In genomic region chr3:126083913-126084514, GRCh38 we compare ENCODE assay signal across 8 cellular contexts. TPM values are rescaled to one million over a fixed set of nuclear protein-coding genes. Genes with fewer than 3 reads are reported as not detected.
DNase-seq lines count a peak whose midpoint lies in the region; ATAC-seq and TF ChIP-seq lines count a peak whose summit lies in the region.

TSS of gene SLC41A3 (minus strand) at chr3:126084124. CDS start at chr3:126068219, 15,905 bp downstream.

- TF ChIP-seq CTCF in HFFc6 (IDR thresholded peaks at IDR 0.05) (peak; percentile 67), NB4 (IDR thresholded peaks at IDR 0.05; ENCODE audit: low read depth, low read length) (no peak), glutamatergic neuron (IDR thresholded peaks at IDR 0.05; ENCODE audit: partially characterized antibody, unreplicated experiment) (no peak), ovary (IDR thresholded peaks at IDR 0.05) (no peak), thoracic aorta (IDR thresholded peaks at IDR 0.05) (peak; percentile 36)

- H3K36me3 Mint-ChIP-seq in HFFc6 (ENCODE audit: low read depth) (peaks cover 17% of the 10 kb centered on the region), glutamatergic neuron (ENCODE audit: unreplicated experiment) (peaks cover 11% of the 10 kb centered on the region)
- H3K36me3 Mint-ChIP-seq in activated naive CD4-positive, alpha-beta T cell treated with anti-CD3 and anti-CD28 coated beads, Interleukin-2, amount 50 U/mL, for 72 hours = peaks cover 9 to 15% of the 10 kb centered on the region in 2 donors

- H3K27me3 Mint-ChIP-seq in HFFc6 (ENCODE audit: insufficient read depth) = no peaks in the 10 kb centered on the region
- H3K27me3 Mint-ChIP-seq in glutamatergic neuron (ENCODE audit: unreplicated experiment) = peaks cover 3% of the 10 kb centered on the region

- H3K4me3 Mint-ChIP-seq in HFFc6 (peak within 1 kb of the TSS; percentile 89), glutamatergic neuron (ENCODE audit: unreplicated experiment) (peak within 1 kb of the TSS; percentile 97)

- H3K27me3 ChIP-seq in ovary (no peaks in the 10 kb centered on the region), thoracic aorta (replicated peaks; ENCODE audit: insufficient read depth) (no peaks in the 10 kb centered on the region)

- H3K36me3 ChIP-seq in ovary (no peaks in the 10 kb centered on the region), thoracic aorta (no peaks in the 10 kb centered on the region)

- H3K4me1 Mint-ChIP-seq in HFFc6 (ENCODE audit: low read depth) = peaks cover 24% of the 10 kb centered on the region
- peaks cover 2% of the 10 kb centered on the region for H3K4me1 Mint-ChIP-seq in glutamatergic neuron (ENCODE audit: low read depth, unreplicated experiment)

- TF ChIP-seq POLR2A in GM10847 (IDR thresholded peaks at IDR 0.05; ENCODE audit: extremely low read depth, insufficient read length) = peak; percentile 74
- TF ChIP-seq POLR2A in NB4 (IDR thresholded peaks at IDR 0.05; ENCODE audit: extremely low read depth, insufficient read length) = peak; percentile 75
- peak; percentile 53 for TF ChIP-seq POLR2A in ovary (IDR thresholded peaks at IDR 0.05)

- H3K4me3 ChIP-seq in NB4 (ENCODE audit: low read depth, low read length) (peak within 1 kb of the TSS; percentile 74), ovary (peak within 1 kb of the TSS; percentile 88), thoracic aorta (peak within 1 kb of the TSS; percentile 94)

- H3K4me1 ChIP-seq in ovary (ENCODE audit: insufficient read depth) (peaks cover 8% of the 10 kb centered on the region), thoracic aorta (ENCODE audit: control insufficient read depth in 1 of 2, low read depth in 2 of 2) (peaks cover 11 to 29% of the 10 kb centered on the region in 2 donors)

- intact Hi-C loops in ovary (cut with DNase I) = no loop called here

- H3K27ac ChIP-seq in ovary (peak within 1 kb of the TSS; percentile 42 to 89), thoracic aorta (peak within 1 kb of the TSS; percentile 92 to 94)

- H3K27ac Mint-ChIP-seq in HFFc6 = peak within 1 kb of the TSS; percentile 60
- H3K27ac Mint-ChIP-seq in activated naive CD4-positive, alpha-beta T cell treated with anti-CD3 and anti-CD28 coated beads, Interleukin-2, amount 50 U/mL, for 72 hours = peak within 1 kb of the TSS; percentile 92 to 97
- H3K27ac Mint-ChIP-seq in glutamatergic neuron (ENCODE audit: unreplicated experiment) = peak within 1 kb of the TSS; percentile 26

- H3K9me3 Mint-ChIP-seq in HFFc6 = no peaks in the 10 kb centered on the region; the same call in 1 of the 2 replicates
- no peaks in the 10 kb centered on the region for H3K9me3 Mint-ChIP-seq in activated naive CD4-positive, alpha-beta T cell treated with anti-CD3 and anti-CD28 coated beads, Interleukin-2, amount 50 U/mL, for 72 hours
- H3K9me3 Mint-ChIP-seq in glutamatergic neuron (ENCODE audit: unreplicated experiment) = peaks cover 7% of the 10 kb centered on the region

- H3K9me3 ChIP-seq in ovary (no peaks in the 10 kb centered on the region), thoracic aorta (no peaks in the 10 kb centered on the region)

- WGBS in ovary, 3 donors = 0 to 1% (median 1%) methylated on average over 30 to 66 of the region's 66 CpGs

- TF ChIP-seq EP300 in ovary (IDR thresholded peaks at IDR 0.05) = no peak

- peak; percentile 93 to 94 for ATAC-seq in activated naive CD4-positive, alpha-beta T cell treated with anti-CD3 and anti-CD28 coated beads, Interleukin-2, amount 50 U/mL, for 72 hours
- ATAC-seq in thoracic aorta (ENCODE audit: insufficient number of reproducible peaks, low FRiP score, low read depth) = peak; percentile 65

- DNase-seq in HFFc6 (peak; percentile 59), NB4 (ENCODE audit: low read depth) (peak; percentile 94), SKM-1 treated with dmso at 0.1 percent for 144 hours (lab: John Stamatoyannopoulos, UW; ENCODE audit: unreplicated experiment) (peak; percentile 72), glutamatergic neuron (peak; percentile 87), ovary (peak; percentile 85 to 90 (median 86)), thoracic aorta (ENCODE audit: low spot score) (peak; percentile 62)
- peak; percentile 88 for DNase-seq in activated naive CD4-positive, alpha-beta T cell treated with anti-CD3 and anti-CD28 coated beads, Interleukin-2, amount 50 U/mL, for 72 hours (ENCODE audit: low spot score in 2 of 2)

RNA-seq across cellular contexts. Expression of gene SLC41A3, which starts in this region (rescaled TPM):
- total RNA-seq in HFFc6 (2021; fragmentation: NEBNext Ultra II Directional; extraction: Animal tissue kit (Norgen Biotek cat#: 25700)) = 10 to 100 TPM; 41.6 to 54.8 (median 44.7) TPM
- 10 to 100 TPM; 24.5 to 74.0 TPM for total RNA-seq in activated naive CD4-positive, alpha-beta T cell treated with anti-CD3 and anti-CD28 coated beads, Interleukin-2, amount 50 U/mL, for 72 hours
- total RNA-seq in glutamatergic neuron (ENCODE audit: unreplicated experiment) (38.6 TPM), ovary (100 to 1,000 TPM in 1 of 7 donors, 10 to 100 TPM in 6; 58.1 to 107 (median 85.9) TPM), thoracic aorta (100 to 1,000 TPM in 1 of 2 donors, 10 to 100 TPM in 1; 70.9 to 106 TPM)
- polyA plus RNA-seq in ovary = 10 to 100 TPM; 58.5 to 70.6 TPM

Comparison
In these comparisons a context has a peak if more than half of its experiments do, and no peak if none do; other contexts are left out.
1. Peak in every context shown above with its lines: DNase-seq, ATAC-seq, H3K4me3 ChIP-seq and H3K27ac ChIP-seq.
2. H3K27ac Mint-ChIP-seq: peak in every context shown above with its lines; median percentile 94 in activated naive CD4-positive, alpha-beta T cell treated with anti-CD3 and anti-CD28 coated beads, Interleukin-2, amount 50 U/mL, for 72 hours; 60 in HFFc6; 26 in glutamatergic neuron.
3. CTCF ChIP-seq: peak in HFFc6 (single experiment) and thoracic aorta (single experiment); none in NB4 (single experiment), glutamatergic neuron (single experiment) and ovary (0 of 3).